15 cellular contexts compared by ENCODE assay signal in the genomic region with DNA sequence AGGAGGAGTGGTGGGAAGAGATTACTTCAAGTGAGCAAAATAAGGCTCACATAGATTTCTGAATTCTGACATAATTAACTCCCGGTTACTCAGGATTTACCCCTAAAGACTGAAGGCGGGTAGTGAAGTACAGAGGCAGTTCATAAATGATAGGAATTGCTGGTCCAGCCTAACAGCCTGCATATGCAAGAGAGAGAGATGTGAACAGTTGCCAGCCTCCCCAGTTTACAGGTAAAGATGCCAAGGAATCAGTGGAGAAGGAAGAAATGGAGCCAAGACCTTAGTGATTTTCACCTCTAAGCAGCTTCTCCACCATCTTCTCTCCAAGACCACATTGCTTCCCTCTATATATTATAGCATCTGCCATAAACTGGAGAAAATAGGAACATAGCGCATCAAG.
"Had no signal": no experiment of that assay in that cellular context is flagged by ENCODE, and none has a peak within 500 bp of the region (broad histone marks: within the 10 kb centered on the region; RNA-seq: fewer than 3 reads in every experiment).

No MANE protein-coding gene starts in this region.

- H3K27me3 ChIP-seq: cardiac muscle cell, right lobe of liver, upper lobe of right lung had no signal

- H3K36me3 ChIP-seq: cardiac muscle cell, lower lobe of right lung, right lobe of liver, upper lobe of right lung had no signal

- ATAC-seq: activated T-cell treated with anti-CD3 and anti-CD28 coated beads, Interleukin-2, amount 50 U/mL, for 72 hours; lower lobe of right lung; natural killer cell; right lobe of liver; upper lobe of right lung had no signal

- H3K4me3 ChIP-seq: cardiac muscle cell, lower lobe of right lung, psoas muscle, right lobe of liver, upper lobe of right lung had no signal

- DNase-seq: activated CD4-positive, alpha-beta memory T cell treated with anti-CD3 and anti-CD28 coated beads, Interleukin-2, amount 10 ng/mL, durations not matched to agents 7 days and 5 days; activated CD4-positive, alpha-beta T cell treated with anti-CD3 and anti-CD28 coated beads for 1 hour; activated gamma-delta T cell treated with Interleukin-2 at 50 U/mL for 16 hours; activated naive CD8-positive, alpha-beta T cell treated with anti-CD3 and anti-CD28 coated beads, Interleukin-2, amount 10 ng/mL, durations not matched to agents 7 days and 5 days; activated T-cell treated with anti-CD3 and anti-CD28 coated beads, Interleukin-2, amount 50 U/mL, for 72 hours; aorta; erythroblast; left cardiac atrium; lower lobe of right lung; natural killer cell; psoas muscle; right lobe of liver; stimulated activated CD4-positive, alpha-beta T cell treated with anti-CD3 and anti-CD28 coated beads, Interleukin-4, amount 100 ng/mL, for 1 hour; upper lobe of right lung had no signal

- H3K9me3 ChIP-seq: lower lobe of right lung, psoas muscle, right lobe of liver, upper lobe of right lung had no signal

- H3K27ac ChIP-seq: cardiac muscle cell, lower lobe of right lung, psoas muscle, right lobe of liver, upper lobe of right lung had no signal

- H3K4me1 ChIP-seq: lower lobe of right lung, psoas muscle, right lobe of liver, upper lobe of right lung had no signal
